In genomic region chr3:24019585-24019984, GRCh38 we compare ENCODE assay signal across 20 cellular contexts.
DNase-seq lines count a peak whose midpoint lies in the region; ATAC-seq and TF ChIP-seq lines count a peak whose summit lies in the region.
"Had no signal": no experiment of that assay in that cellular context is flagged by ENCODE, and none has a peak within 500 bp of the region (broad histone marks: within the 10 kb centered on the region; RNA-seq: fewer than 3 reads in every experiment).

No MANE protein-coding gene starts in this region.

- no peak overlapping the region for H3K18ac ChIP-seq in H9 (ENCODE audit: insufficient read length, low read depth, low read length)

- no peak overlapping the region for H3K4ac ChIP-seq in H9 (ENCODE audit: low read depth, low read length)

- no peaks in the 10 kb centered on the region for H3K36me3 Mint-ChIP-seq in MCF 10A (ENCODE audit: insufficient read depth, unreplicated experiment)
- no peaks in the 10 kb centered on the region for H3K36me3 Mint-ChIP-seq in neural crest cell (ENCODE audit: low read depth)
- H3K36me3 Mint-ChIP-seq in H9 (ENCODE audit: insufficient read depth in 1 of 3, low read depth in 3 of 3), result no peaks in the 10 kb centered on the region

- no peak overlapping the region for H4K91ac ChIP-seq in H9 (ENCODE audit: insufficient read length, low read depth, low read length)

- TF ChIP-seq POLR2A in breast epithelium (IDR thresholded peaks at IDR 0.05), result no peak
- TF ChIP-seq POLR2A in thyroid gland (IDR thresholded peaks at IDR 0.05), result no peak

- no peak overlapping the region for H3K56ac ChIP-seq in H9 (ENCODE audit: insufficient read length, low read depth, low read length)

- no peaks in the 10 kb centered on the region for H3K9me3 Mint-ChIP-seq in MCF 10A (ENCODE audit: unreplicated experiment)
- H3K9me3 Mint-ChIP-seq in neural crest cell, result no peaks in the 10 kb centered on the region
- no peaks in the 10 kb centered on the region for H3K9me3 Mint-ChIP-seq in H9

- intact Hi-C loops in breast epithelium (cut with DNase I; ENCODE audit: low total_unique reads) (no loop called here), MCF 10A (cut with micrococcal nuclease) (no loop called here), thyroid gland (cut with DNase I) (no loop called here)

- H3K4me3 Mint-ChIP-seq in MCF 10A (ENCODE audit: unreplicated experiment) (no peak overlapping the region), neural crest cell (no peak overlapping the region), H9 (no peak overlapping the region)
- H3K4me3 Mint-ChIP-seq: B cell had no signal

- H2BK20ac ChIP-seq in H9 (ENCODE audit: low read depth, low read length, poor library complexity, severe bottlenecking), result no peak overlapping the region

- H3K27ac Mint-ChIP-seq in MCF 10A (ENCODE audit: low read depth, unreplicated experiment), result no peak overlapping the region
- H3K27ac Mint-ChIP-seq in neural crest cell (ENCODE audit: unreplicated experiment), result peak overlapping the region; percentile 40
- H3K27ac Mint-ChIP-seq in H9, result peak overlapping the region in 1 of 3 experiments; percentile 90; a peak in 1 of 7 replicates
- H3K27ac Mint-ChIP-seq: B cell had no signal

- H3T11ph ChIP-seq in H9 (ENCODE audit: low read length), result no peak overlapping the region

- no peaks in the 10 kb centered on the region for H3K23me2 ChIP-seq in H9 (ENCODE audit: insufficient read length, low read depth, low read length, poor library complexity, severe bottlenecking)

- H3K9ac ChIP-seq in H9 (ENCODE audit: extremely low read depth, insufficient read length, low read length), result no peak overlapping the region
- H3K9ac ChIP-seq: KMS-11 had no signal

- POLR2A ChIA-PET in MCF 10A (lab: Yijun Ruan, JAX), result interaction anchor here (1.0 kb wide), 1 partner anchor 11 kb away, joined by 3 read pairs; no protein-coding TSS in a partner anchor

- CTCF ChIA-PET in MCF 10A (lab: Yijun Ruan, JAX), result no interaction called here

- H3K27ac ChIP-seq in breast epithelium (peak overlapping the region; percentile 40 to 63), epithelial cell of prostate (peak overlapping the region; percentile 60), thyroid gland (peak overlapping the region in 2 of 3 donors; percentile 32 to 84), H9 (ENCODE audit: insufficient read length, low read depth, low read length) (no peak overlapping the region)
- H3K27ac ChIP-seq: 22Rv1, KMS-11 had no signal

- TF ChIP-seq CTCF in breast epithelium (IDR thresholded peaks at IDR 0.05), result no peak
- TF ChIP-seq CTCF in MCF 10A (IDR thresholded peaks at IDR 0.05; ENCODE audit: unreplicated experiment), result no peak
- TF ChIP-seq CTCF in neural crest cell (conservative IDR thresholded peaks at IDR 0.05), result no peak
- TF ChIP-seq CTCF in thyroid gland (IDR thresholded peaks at IDR 0.05), result no peak
- no peak for TF ChIP-seq CTCF in H9 (conservative IDR thresholded peaks at IDR 0.05)

- no peak overlapping the region for H2BK12ac ChIP-seq in H9 (ENCODE audit: insufficient read length, low read depth, low read length)

- no peak overlapping the region for H2BK120ac ChIP-seq in H9 (ENCODE audit: low read depth, low read length, poor library complexity, severe bottlenecking)

- no peak overlapping the region for H2AFZ ChIP-seq in H9 (ENCODE audit: low read length)

- ATAC-seq in HG03108 (IDR thresholded peaks at IDR 0.05; ENCODE audit: unreplicated experiment), result no peak
- ATAC-seq in GM18520 (IDR thresholded peaks at IDR 0.05; ENCODE audit: unreplicated experiment), result no peak

- H3K9me3 ChIP-seq in breast epithelium (no peaks in the 10 kb centered on the region), thyroid gland (no peaks in the 10 kb centered on the region), H9 (ENCODE audit: control insufficient read depth, low read depth, low read length) (no peaks in the 10 kb centered on the region)

- DNase-seq in breast epithelium (ENCODE audit: low spot score in 2 of 2) (no peak), MCF 10A (ENCODE audit: unreplicated experiment) (no peak), epithelial cell of prostate (ENCODE audit: low read depth, low spot score) (no peak), neural crest cell (ENCODE audit: low read depth, low spot score) (no peak), thyroid gland (no peak), H9 (no peak)
- DNase-seq: DMS153, GOT3, NCI-H1092, NCI-H1417 treated with DMSO at 0.1 percent for 48 hours, NCI-H2081, NCI-H2227 treated with DMSO at 0.1 percent for 48 hours, NCI-H526 treated with DMSO at 0.1 percent for 48 hours, RPMI8226, SHP77 had no signal

- no peak overlapping the region; the same call in 1 of the 2 replicates for H3K14ac ChIP-seq in H9 (ENCODE audit: insufficient read depth, low read length)

- no peak overlapping the region for H3K4me2 ChIP-seq in H9 (ENCODE audit: insufficient read depth, insufficient read length, low read length)
- H3K4me2 ChIP-seq: KMS-11 had no signal

- 70 to 74% methylated on average over 4 of the region's 4 CpGs for WGBS in thyroid gland, 2 donors
- no CpG with 5 or more reads among the region's 4 CpGs for WGBS in H9 (ENCODE audit: extremely low coverage, insufficient read length, low lambda C conversion rate)

- H2BK15ac ChIP-seq in H9 (ENCODE audit: low read depth, low read length), result no peak overlapping the region

- H3K4me3 ChIP-seq in breast epithelium (peak overlapping the region in 1 of 3 donors; percentile 55), thyroid gland (replicated peaks in 1 of 3) (no peak overlapping the region)

- no peaks in the 10 kb centered on the region for H3K27me3 Mint-ChIP-seq in MCF 10A (ENCODE audit: insufficient read depth, unreplicated experiment)
- no peaks in the 10 kb centered on the region for H3K27me3 Mint-ChIP-seq in neural crest cell (ENCODE audit: low read depth)
- H3K27me3 Mint-ChIP-seq in H9 (ENCODE audit: low read depth), result 0 out of 2 replicates have a peak, but pooled peaks cover 1% of the 10 kb centered on the region

- H3K27me3 ChIP-seq in breast epithelium, result no peaks in the 10 kb centered on the region
- H3K27me3 ChIP-seq in thyroid gland, result no peaks in the 10 kb centered on the region
- H3K27me3 ChIP-seq in H9 (ENCODE audit: insufficient read depth, low read length), result no peaks in the 10 kb centered on the region

- H3K4me1 ChIP-seq in breast epithelium (no peaks in the 10 kb centered on the region), thyroid gland (peaks cover 0 to 9% of the 10 kb centered on the region in 2 donors), H9 (ENCODE audit: insufficient read depth, low read length) (no peaks in the 10 kb centered on the region)

- no peaks in the 10 kb centered on the region for H3K36me3 ChIP-seq in breast epithelium
- H3K36me3 ChIP-seq in thyroid gland, result no peaks in the 10 kb centered on the region

- H4K20me1 ChIP-seq in H9 (ENCODE audit: control insufficient read depth, insufficient read depth, insufficient read length), result no peaks in the 10 kb centered on the region

- BruUV-seq in MCF 10A (replicated peaks; lab: Mats Ljungman, UMichigan), result no TSS peak

- H3K79me2 ChIP-seq in H9 (ENCODE audit: insufficient read depth, low read length), result no peaks in the 10 kb centered on the region

- H4K5ac ChIP-seq in H9 (ENCODE audit: insufficient read length, low read depth, low read length), result no peak overlapping the region

- no peak overlapping the region for H3K23ac ChIP-seq in H9 (ENCODE audit: insufficient read length, low read depth, low read length)

- H4K8ac ChIP-seq in H9 (replicated peaks; ENCODE audit: insufficient read length, low read depth, low read length), result no peak overlapping the region

- no peak overlapping the region for H2AK5ac ChIP-seq in H9 (ENCODE audit: insufficient read length, low read length)

- H2BK5ac ChIP-seq in H9 (ENCODE audit: insufficient read length, low read length), result no peak overlapping the region

- H3K79me1 ChIP-seq in H9 (ENCODE audit: insufficient read depth, low read depth, low read length, poor library complexity, severe bottlenecking), result no peaks in the 10 kb centered on the region

- no peaks in the 10 kb centered on the region for H3K4me1 Mint-ChIP-seq in MCF 10A (ENCODE audit: insufficient read depth, unreplicated experiment)
- no peaks in the 10 kb centered on the region for H3K4me1 Mint-ChIP-seq in neural crest cell
- no peaks in the 10 kb centered on the region for H3K4me1 Mint-ChIP-seq in H9
- H3K4me1 Mint-ChIP-seq: B cell had no signal
